23 cellular contexts compared by ENCODE assay signal in the genomic region with DNA sequence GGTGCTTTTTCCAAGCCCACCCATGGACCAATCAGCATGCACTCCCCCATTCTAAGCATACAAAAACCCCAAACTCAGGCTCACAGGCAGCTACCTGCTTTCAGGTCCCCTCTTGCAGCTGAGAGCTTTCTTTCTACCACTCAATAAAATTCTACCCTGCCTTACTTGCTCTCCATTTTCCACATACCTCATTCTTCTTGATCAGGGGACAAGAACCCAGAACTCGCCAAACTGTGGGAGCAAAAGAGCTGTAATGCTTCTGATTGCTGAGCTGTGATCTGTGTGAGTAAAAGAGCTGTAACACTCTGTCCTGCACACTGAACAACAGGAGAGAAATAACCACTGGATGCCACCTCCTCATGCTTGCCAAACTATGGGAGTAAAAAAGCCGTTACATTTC.
"Had no signal": no experiment of that assay in that cellular context is flagged by ENCODE, and none has a peak within 500 bp of the region (broad histone marks: within the 10 kb centered on the region; RNA-seq: fewer than 3 reads in every experiment).

No MANE protein-coding gene starts in this region.

- DNase-seq: occipital lobe; ovary; posterior cingulate gyrus; psoas muscle; right cardiac atrium; right lobe of liver; sigmoid colon; small intestine; stimulated activated CD4-positive, alpha-beta T cell treated with anti-CD3 and anti-CD28 coated beads, Interleukin-15, amount 100 ng/mL, for 24 hours; stimulated activated CD4-positive, alpha-beta T cell treated with anti-CD3 and anti-CD28 coated beads, Interleukin-2, amount 100 ng/mL, for 24 hours; stimulated activated CD4-positive, alpha-beta T cell treated with anti-CD3 and anti-CD28 coated beads, Interleukin-2, amount 100 ng/mL, for 48 hours; stimulated activated CD4-positive, alpha-beta T cell treated with anti-CD3 and anti-CD28 coated beads, Interleukin-4, amount 100 ng/mL, for 24 hours; stimulated activated naive B cell treated with anti-CD40 and anti-IgM and Interleukin-4, amounts not matched to agents 10 μg/mL and 1 μg/mL and 100 μg/mL, for 72 hours; stimulated activated naive CD4-positive, alpha-beta T cell treated with Interleukin-2 at 50 U/mL for 16 hours; stomach; thyroid gland; trophoblast cell; upper lobe of left lung had no signal

- H3K4me3 ChIP-seq: neural progenitor cell, ovary, psoas muscle, right lobe of liver, sigmoid colon, stomach, thoracic aorta, thyroid gland, tibial nerve, upper lobe of left lung, vagina had no signal

- H3K9me3 ChIP-seq: ovary, psoas muscle, right lobe of liver, thoracic aorta, thyroid gland, vagina had no signal

- H3K36me3 ChIP-seq: neural progenitor cell, ovary, right lobe of liver, sigmoid colon, stomach, thoracic aorta, thyroid gland, tibial nerve, upper lobe of left lung, vagina had no signal

- H3K9ac ChIP-seq: neural progenitor cell, parathyroid adenoma had no signal

- H3K27me3 ChIP-seq: neural progenitor cell, ovary, right lobe of liver, sigmoid colon, stomach, thyroid gland, tibial nerve, upper lobe of left lung, vagina had no signal

- H3K4me1 ChIP-seq: neural progenitor cell, parathyroid adenoma, psoas muscle, right lobe of liver, sigmoid colon, stomach, thyroid gland, tibial nerve, upper lobe of left lung, vagina had no signal

- H3K79me2 ChIP-seq: parathyroid adenoma had no signal

- H3K27ac ChIP-seq: neural progenitor cell, ovary, parathyroid adenoma, psoas muscle, right lobe of liver, sigmoid colon, stomach, thoracic aorta, thyroid gland, tibial nerve, upper lobe of left lung, vagina had no signal

- H3K4me2 ChIP-seq: neural progenitor cell had no signal
